Comparison of ENCODE assay signal across 1 cellular context in the genomic region with DNA sequence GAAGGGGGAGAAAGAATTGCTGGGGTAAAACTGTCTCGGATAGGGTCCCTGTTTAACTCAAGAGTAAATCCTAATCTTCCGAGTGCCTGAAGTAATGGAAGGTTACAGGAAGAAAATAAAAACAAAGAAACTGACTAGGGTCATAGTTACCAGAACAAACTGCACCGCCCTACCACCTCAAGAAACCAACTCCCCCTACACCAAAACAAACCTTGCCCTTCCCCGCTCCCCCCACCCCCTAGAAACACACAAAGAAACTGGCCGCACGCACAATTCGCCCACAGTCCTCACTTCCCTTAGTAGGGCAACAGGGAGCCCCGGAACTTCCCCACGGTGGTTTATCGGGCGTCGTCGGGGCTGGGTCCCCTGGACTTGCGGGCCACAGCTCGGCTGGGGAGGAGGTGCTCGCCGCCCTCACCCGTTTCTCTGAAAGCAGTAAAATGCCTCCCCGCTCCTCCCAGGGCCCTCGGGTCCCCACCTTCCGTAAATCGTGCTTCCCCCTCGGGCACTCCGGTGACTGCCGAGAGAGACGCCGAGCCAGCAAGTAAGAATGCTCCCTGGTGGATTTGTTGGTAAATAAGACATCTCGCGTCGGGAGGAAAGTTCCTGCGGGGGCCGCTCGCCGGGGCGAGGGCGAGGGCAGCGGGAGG.
TF ChIP-seq lines count a peak whose summit lies in the region.

No MANE protein-coding gene starts in this region.

TF ChIP-seq in endothelial cell of umbilical vein, 7 proteins besides CTCF, POLR2A, EP300 and RAD21 (continued from another document):
- TF ChIP-seq EZH2 (IDR thresholded peaks at IDR 0.05; ENCODE audit: borderline replicate concordance, low read depth, low read length, severe bottlenecking) (no peak), GATA2 (IDR thresholded peaks at IDR 0.05; ENCODE audit: insufficient read depth, insufficient read length, low read depth, low read length) (no peak), FOS (IDR thresholded peaks at IDR 0.05; ENCODE audit: borderline replicate concordance, insufficient read depth, low read length) (no peak), POLR2AphosphoS5 (IDR thresholded peaks at IDR 0.05; ENCODE audit: insufficient read depth, low read depth, low read length) (no peak), MAX (IDR thresholded peaks at IDR 0.05; ENCODE audit: insufficient read depth, insufficient read length) (no peak)
